ENCODE assay signal across 8 cellular contexts in genomic region chr9:96856363-96857286, GRCh38. TPM values are rescaled to one million over a fixed set of nuclear protein-coding genes. Genes with fewer than 3 reads are reported as not detected.
DNase-seq lines count a peak whose midpoint lies in the region; ATAC-seq and TF ChIP-seq lines count a peak whose summit lies in the region.

No MANE protein-coding gene starts in this region.

- no peaks in the 10 kb centered on the region for H3K9me3 ChIP-seq in Caco-2

- intact Hi-C loops in Caco-2 (cut with micrococcal nuclease; ENCODE audit: unreplicated experiment), result loop anchor here (1.0 to 10.0 kb wide), 7 partner anchors 19 to 761 kb away; no protein-coding TSS in a partner anchor
- intact Hi-C loops in Right ventricle myocardium superior (cut with DNase I), result loop anchor here (5.0 kb wide), 1 partner anchor 541 kb away; no protein-coding TSS in a partner anchor

- no peaks in the 10 kb centered on the region for H3K27me3 Mint-ChIP-seq in Caco-2 (ENCODE audit: insufficient read depth, unreplicated experiment)

- no peak overlapping the region for H3K4me3 ChIP-seq in Caco-2 (ENCODE audit: low read depth, low read length)

- H3K36me3 ChIP-seq in Caco-2 (ENCODE audit: control insufficient read depth, insufficient read depth, low read length), result no peaks in the 10 kb centered on the region

- H3K27me3 ChIP-seq in Caco-2 (replicated peaks; ENCODE audit: control insufficient read depth, insufficient read depth, low read length), result no peaks in the 10 kb centered on the region

- peaks cover 34% of the 10 kb centered on the region for H3K4me1 Mint-ChIP-seq in Caco-2 (ENCODE audit: low read depth, unreplicated experiment)

- peak overlapping the region; percentile 73 for H3K27ac Mint-ChIP-seq in Caco-2 (ENCODE audit: unreplicated experiment)

- POLR2A ChIA-PET in Caco-2 (lab: Charles Lee), result interaction anchor here (0.6 to 1.9 kb wide), 5 partner anchors 18 to 777 kb away, joined by 3 to 11 read pairs (median 7); partner anchors contain the start of genes NCBP1 and TSTD2

- ATAC-seq in GM21381 (IDR thresholded peaks at IDR 0.05; ENCODE audit: unreplicated experiment), result peak; percentile 54
- ATAC-seq in Right ventricle myocardium superior (ENCODE audit: poor library complexity), result peak; percentile 65
- no peak for ATAC-seq in HG02763 (IDR thresholded peaks at IDR 0.05; ENCODE audit: unreplicated experiment)

- peaks cover 34% of the 10 kb centered on the region for H3K4me1 ChIP-seq in Caco-2

- CTCF ChIA-PET in Caco-2 (lab: Charles Lee), result interaction anchor here (0.5 to 3.0 kb wide), 20 partner anchors 15 to 777 kb away, joined by 3 to 42 read pairs (median 4); partner anchors contain the start of genes NCBP1 and TSTD2

- H3K9me3 Mint-ChIP-seq in Caco-2 (ENCODE audit: unreplicated experiment), result no peaks in the 10 kb centered on the region

- DNase-seq in Caco-2 (peak; percentile 81), SHP77 treated with DMSO at 0.1 percent for 48 hours (lab: John Stamatoyannopoulos, UW) (peak; percentile 17), Right ventricle myocardium superior (peak; percentile 66), pulmonary artery endothelial cell (ENCODE audit: low read depth, low spot score) (peak; percentile 27)
- peak; percentile 72 for DNase-seq in activated naive CD4-positive, alpha-beta T cell treated with anti-CD3 and anti-CD28 coated beads, Interleukin-2, amount 50 U/mL, for 16 hours

- TF ChIP-seq CTCF in Caco-2 (IDR thresholded peaks at IDR 0.05; ENCODE audit: insufficient read depth in 1 of 2, low read depth in 1 of 2, low read length in 1 of 2, severe bottlenecking in 1 of 2, unreplicated experiment in 1 of 2), result peak; percentile 90
- TF ChIP-seq CTCF in LNCAP (IDR thresholded peaks at IDR 0.05), result peak; percentile 98

- peaks cover 18% of the 10 kb centered on the region for H3K36me3 Mint-ChIP-seq in Caco-2 (ENCODE audit: insufficient read depth, unreplicated experiment)

- no TSS peak for BruUV-seq in Caco-2 (replicated peaks; lab: Mats Ljungman, UMichigan)

- peak overlapping the region; percentile 68 for H3K4me3 Mint-ChIP-seq in Caco-2 (ENCODE audit: unreplicated experiment)

RNA-seq across cellular contexts. Expression of gene ZNF782, which starts 2.3 kb away (rescaled TPM):
- 8.1 and 10.3 TPM in 2 replicates for total RNA-seq in Caco-2 (2022)
- total RNA-seq in Right ventricle myocardium superior, result 3.6 TPM
- 2.9 and 4.2 TPM in 2 replicates for total RNA-seq in pulmonary artery endothelial cell

Comparison
In these comparisons a context has a peak if more than half of its experiments do, and no peak if none do; other contexts are left out.
1. DNase-seq: peak in every context shown above with its lines; median percentile 81 in Caco-2; 72 in activated naive CD4-positive, alpha-beta T cell treated with anti-CD3 and anti-CD28 coated beads, Interleukin-2, amount 50 U/mL, for 16 hours; 66 in Right ventricle myocardium superior; 27 in pulmonary artery endothelial cell; 17 in SHP77 treated with DMSO at 0.1 percent for 48 hours.